1 cellular context compared by ENCODE assay signal in the genomic region with DNA sequence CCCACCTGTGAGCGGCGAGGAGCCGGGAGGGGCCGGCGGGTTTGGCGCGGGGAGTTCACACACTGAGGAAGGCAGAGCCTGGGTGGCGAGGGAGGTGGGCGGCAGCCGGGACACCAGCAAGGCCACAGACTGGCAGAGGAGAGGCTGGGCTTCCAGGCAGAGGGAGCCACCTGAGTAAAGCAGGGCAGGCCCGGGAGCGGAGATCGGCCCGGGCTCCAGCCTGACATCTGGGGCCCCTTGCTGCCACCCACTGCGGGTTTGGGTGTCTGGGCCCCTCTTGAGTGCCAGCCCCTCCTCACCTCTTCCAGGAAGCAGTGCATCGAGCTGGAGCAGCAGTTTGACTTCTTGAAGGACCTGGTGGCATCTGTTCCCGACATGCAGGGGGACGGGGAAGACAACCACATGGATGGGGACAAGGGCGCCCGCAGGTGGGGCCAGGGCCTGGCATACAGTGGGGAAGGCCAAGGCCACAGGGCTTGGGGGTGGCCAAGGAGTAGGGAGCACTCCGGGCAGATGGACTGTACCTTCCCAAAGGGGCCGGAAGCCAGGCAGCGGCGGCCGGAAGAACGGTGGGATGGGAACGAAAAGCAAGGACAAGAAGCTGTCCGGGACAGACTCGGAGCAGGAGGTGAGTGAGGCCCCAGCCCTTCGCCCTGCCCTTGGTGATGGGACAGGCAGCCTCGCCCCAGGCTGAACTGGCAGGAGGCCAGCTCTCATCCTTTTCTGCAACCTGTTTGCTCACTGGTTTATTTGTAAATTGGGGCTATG.
TF ChIP-seq lines count a peak whose summit lies in the region.

No MANE protein-coding gene starts in this region.

TF ChIP-seq in K562, 482 proteins besides CTCF, POLR2A, EP300 and RAD21:
- TF ChIP-seq MIER1 (IDR thresholded peaks at IDR 0.05; ENCODE audit: low read depth), result no peak
- TF ChIP-seq, protein P1, sequence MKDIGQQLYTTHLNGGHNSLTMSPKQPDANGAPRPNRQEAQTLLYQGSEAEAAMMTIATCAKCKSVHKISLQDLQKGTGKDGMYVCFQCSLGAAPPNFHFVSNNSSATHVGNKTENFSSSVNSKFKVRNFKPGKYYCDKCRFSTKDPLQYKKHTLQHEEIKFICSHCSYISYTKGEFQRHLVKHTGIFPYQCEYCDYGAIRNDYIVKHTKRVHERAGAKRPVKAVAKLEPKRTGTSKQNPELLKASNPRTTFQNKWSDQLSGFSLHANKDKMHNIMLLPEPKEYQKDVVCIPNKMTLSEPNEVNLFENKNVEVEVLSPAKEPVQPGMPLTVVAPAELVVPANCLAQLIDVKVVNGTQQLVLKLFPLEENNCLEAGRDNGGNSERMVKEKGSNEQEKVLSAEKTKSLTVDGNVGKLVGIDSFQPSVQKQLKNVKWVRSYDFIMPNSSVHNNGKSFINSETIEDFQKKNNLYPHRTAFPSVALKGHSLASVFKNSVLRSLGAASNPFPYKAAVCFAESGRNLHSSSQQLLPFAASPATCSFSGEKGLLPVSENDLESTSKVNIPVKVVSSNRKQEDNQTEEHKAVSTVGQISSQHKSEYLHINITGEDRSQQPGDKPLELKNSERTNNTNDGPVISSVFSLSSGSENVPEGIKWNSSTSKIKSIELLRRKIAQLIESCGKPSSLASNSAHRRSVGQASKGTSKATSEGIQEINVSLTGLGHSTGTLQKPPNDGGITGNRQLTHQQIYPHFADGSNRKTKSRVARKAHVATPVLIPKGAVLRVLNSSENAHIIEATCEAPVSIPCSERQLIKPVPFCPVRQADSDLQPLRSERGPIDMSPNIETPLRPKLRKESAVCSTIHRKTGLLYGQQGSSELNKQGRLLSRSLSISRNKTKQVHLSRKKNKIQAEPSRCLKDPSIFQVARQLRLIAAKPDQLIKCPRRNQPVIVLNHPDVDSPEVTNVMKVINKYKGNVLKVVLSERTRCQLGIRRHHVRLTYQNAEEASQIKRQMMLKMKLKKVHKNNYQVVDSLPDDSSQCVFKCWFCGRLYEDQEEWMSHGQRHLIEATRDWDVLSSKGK (CRISPR knock-in tag; IDR thresholded peaks at IDR 0.05), result no peak
- peak; percentile 67 for TF ChIP-seq NFIC (IDR thresholded peaks at IDR 0.05)
- TF ChIP-seq RBFOX2 (IDR thresholded peaks at IDR 0.05; ENCODE audit: low read depth, low read length), result peak; percentile 54
- 0 out of 4 replicates have a peak, but pooled peaks of 1 of the 2 experiments have one; percentile 7 for TF ChIP-seq FOXA3 (CRISPR knock-in tag; conservative IDR thresholded peaks at IDR 0.05 in 1 of 2, IDR thresholded peaks at IDR 0.05 in 1 of 2)
- TF ChIP-seq, protein P2, sequence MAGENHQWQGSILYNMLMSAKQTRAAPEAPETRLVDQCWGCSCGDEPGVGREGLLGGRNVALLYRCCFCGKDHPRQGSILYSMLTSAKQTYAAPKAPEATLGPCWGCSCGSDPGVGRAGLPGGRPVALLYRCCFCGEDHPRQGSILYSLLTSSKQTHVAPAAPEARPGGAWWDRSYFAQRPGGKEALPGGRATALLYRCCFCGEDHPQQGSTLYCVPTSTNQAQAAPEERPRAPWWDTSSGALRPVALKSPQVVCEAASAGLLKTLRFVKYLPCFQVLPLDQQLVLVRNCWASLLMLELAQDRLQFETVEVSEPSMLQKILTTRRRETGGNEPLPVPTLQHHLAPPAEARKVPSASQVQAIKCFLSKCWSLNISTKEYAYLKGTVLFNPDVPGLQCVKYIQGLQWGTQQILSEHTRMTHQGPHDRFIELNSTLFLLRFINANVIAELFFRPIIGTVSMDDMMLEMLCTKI (IDR thresholded peaks at IDR 0.05; ENCODE audit: partially characterized antibody), result no peak
- TF ChIP-seq, protein P3, sequence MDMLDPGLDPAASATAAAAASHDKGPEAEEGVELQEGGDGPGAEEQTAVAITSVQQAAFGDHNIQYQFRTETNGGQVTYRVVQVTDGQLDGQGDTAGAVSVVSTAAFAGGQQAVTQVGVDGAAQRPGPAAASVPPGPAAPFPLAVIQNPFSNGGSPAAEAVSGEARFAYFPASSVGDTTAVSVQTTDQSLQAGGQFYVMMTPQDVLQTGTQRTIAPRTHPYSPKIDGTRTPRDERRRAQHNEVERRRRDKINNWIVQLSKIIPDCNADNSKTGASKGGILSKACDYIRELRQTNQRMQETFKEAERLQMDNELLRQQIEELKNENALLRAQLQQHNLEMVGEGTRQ (CRISPR knock-in tag; IDR thresholded peaks at IDR 0.05), result no peak
